21 cellular contexts compared by ENCODE assay signal in the genomic region with DNA sequence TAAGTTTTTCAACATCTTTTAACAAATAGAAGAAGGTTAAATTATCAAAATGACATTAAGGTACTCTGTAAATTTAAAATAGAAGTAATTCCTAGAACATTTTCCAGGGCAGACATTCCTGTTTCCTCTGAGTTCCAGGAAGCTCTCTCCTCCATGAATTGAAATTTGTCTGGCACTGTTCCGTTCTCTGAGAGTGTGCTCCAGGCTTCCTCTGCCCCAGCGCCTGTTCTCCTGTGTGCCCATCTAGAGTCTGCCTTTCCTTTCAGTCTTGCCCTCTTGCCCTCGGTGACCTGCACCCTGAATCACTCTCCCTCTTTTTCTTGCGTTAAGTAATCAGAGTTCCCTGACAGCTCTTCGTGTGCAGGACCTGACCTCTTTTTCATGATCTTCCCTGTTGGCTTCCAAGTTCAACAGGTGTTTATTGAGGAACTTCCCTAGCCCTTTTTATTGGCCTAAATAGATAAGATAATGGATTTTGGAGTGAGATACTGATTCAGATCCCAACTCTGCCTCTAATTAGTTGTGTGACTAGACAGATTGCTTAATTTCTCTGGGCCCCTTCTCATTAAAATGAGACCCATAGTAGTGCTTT.
A peak's percentile ranks its signal among the peaks of the same experiment; 100 is the strongest.
DNase-seq lines count a peak whose midpoint lies in the region; ATAC-seq and TF ChIP-seq lines count a peak whose summit lies in the region.
"Had no signal": no experiment of that assay in that cellular context is flagged by ENCODE, and none has a peak within 500 bp of the region (broad histone marks: within the 10 kb centered on the region; RNA-seq: fewer than 3 reads in every experiment).

No MANE protein-coding gene starts in this region.

- no peak overlapping the region for H3K18ac ChIP-seq in H9 (ENCODE audit: insufficient read length, low read depth, low read length)
- H3K18ac ChIP-seq in trophoblast cell (ENCODE audit: low read length), result peak overlapping the region; percentile 54

- BruUV-seq in Caco-2 (replicated peaks; lab: Mats Ljungman, UMichigan), result no TSS peak

- peaks cover 0 to 81% (median 38%) of the 10 kb centered on the region in 9 donors for H3K36me3 ChIP-seq in heart left ventricle
- peaks cover 2% of the 10 kb centered on the region in 2 experiments for H3K36me3 ChIP-seq in trophoblast cell (ENCODE audit: control insufficient read depth in 1 of 2, insufficient read depth in 2 of 2, low read length in 2 of 2)
- no peaks in the 10 kb centered on the region; the same call in 1 of the 2 replicates for H3K36me3 ChIP-seq in Caco-2 (ENCODE audit: control insufficient read depth, insufficient read depth, low read length)

- H3K9me3 Mint-ChIP-seq in H9 (no peaks in the 10 kb centered on the region), endothelial cell (ENCODE audit: unreplicated experiment) (no peaks in the 10 kb centered on the region), Caco-2 (ENCODE audit: unreplicated experiment) (no peaks in the 10 kb centered on the region)

- no peak overlapping the region for H4K5ac ChIP-seq in H9 (ENCODE audit: insufficient read length, low read depth, low read length)

- H3K4me1 Mint-ChIP-seq in H9 (peaks cover 2 to 7% of the 10 kb centered on the region in 2 experiments; a peak in 2 of 4 replicates), endothelial cell (ENCODE audit: unreplicated experiment) (peaks cover 13% of the 10 kb centered on the region), Caco-2 (ENCODE audit: low read depth, unreplicated experiment) (no peaks in the 10 kb centered on the region)

- intact Hi-C loops in heart left ventricle (cut with DNase I), result loop anchor here in 2 of 10 donors (5.0 to 10.0 kb wide), 2 partner anchors 767 to 770 kb away; no protein-coding TSS in a partner anchor
- intact Hi-C loops in left cardiac atrium (cut with DNase I), result no loop called here
- intact Hi-C loops in Caco-2 (cut with micrococcal nuclease; ENCODE audit: unreplicated experiment), result no loop called here

- TF ChIP-seq POLR2A in heart left ventricle (IDR thresholded peaks at IDR 0.05), result no peak

- H3T11ph ChIP-seq in H9 (ENCODE audit: low read length), result no peak overlapping the region

- peak overlapping the region in 6 of 12 donors; percentile 5 to 42 (median 18) for H3K27ac ChIP-seq in heart left ventricle
- no peak overlapping the region for H3K27ac ChIP-seq in H9 (ENCODE audit: insufficient read length, low read depth, low read length)
- H3K27ac ChIP-seq in trophoblast cell (ENCODE audit: low read depth, low read length), result no peak overlapping the region
- H3K27ac ChIP-seq: A549, RWPE1, SK-N-MC had no signal

- H2AFZ ChIP-seq in H9 (ENCODE audit: low read length) (no peak overlapping the region), trophoblast cell (ENCODE audit: insufficient read depth, low read length, poor library complexity) (no peak overlapping the region)

- H3K23ac ChIP-seq in H9 (ENCODE audit: insufficient read length, low read depth, low read length) (no peak overlapping the region), trophoblast cell (ENCODE audit: low read length) (no peak overlapping the region)

- H3K4me3 Mint-ChIP-seq in H9, result no peak overlapping the region
- no peak overlapping the region for H3K4me3 Mint-ChIP-seq in endothelial cell (ENCODE audit: unreplicated experiment)
- H3K4me3 Mint-ChIP-seq in Caco-2 (ENCODE audit: unreplicated experiment), result no peak overlapping the region

- no peak overlapping the region for H3K9ac ChIP-seq in H9 (ENCODE audit: extremely low read depth, insufficient read length, low read length)
- H3K9ac ChIP-seq in trophoblast cell (ENCODE audit: low read length), result no peak overlapping the region

- no peak for DNase-seq in heart left ventricle
- DNase-seq in left cardiac atrium, result no peak
- no peak for DNase-seq in H9
- no peak for DNase-seq in endothelial cell (ENCODE audit: low spot score)
- DNase-seq in trophoblast cell, result no peak
- no peak for DNase-seq in activated effector memory CD4-positive, alpha-beta T cell treated with anti-CD3 and anti-CD28 coated beads, Interleukin-2, amount 50 U/mL, for 16 hours
- no peak for DNase-seq in retina
- DNase-seq in Caco-2, result no peak
- DNase-seq: C1 segment of cervical spinal cord, Karpas-422, NCI-H1105 treated with DMSO at 0.1 percent for 48 hours, NCI-H146, NCI-H2029, NCI-H446, NCI-H524 treated with DMSO at 0.1 percent for 48 hours, NCI-H774, SIG-M5 had no signal

- peak overlapping the region; percentile 16 to 24 (median 18); a peak in 3 of 7 replicates for H3K27ac Mint-ChIP-seq in H9
- peak overlapping the region; percentile 80 for H3K27ac Mint-ChIP-seq in endothelial cell (ENCODE audit: unreplicated experiment)
- no peak overlapping the region for H3K27ac Mint-ChIP-seq in Caco-2 (ENCODE audit: unreplicated experiment)

- no peaks in the 10 kb centered on the region for H3K79me1 ChIP-seq in H9 (ENCODE audit: insufficient read depth, low read depth, low read length, poor library complexity, severe bottlenecking)
- H3K79me1 ChIP-seq in trophoblast cell (ENCODE audit: low read length), result peaks cover 5% of the 10 kb centered on the region

- H2AK5ac ChIP-seq in H9 (ENCODE audit: insufficient read length, low read length) (no peak overlapping the region), trophoblast cell (ENCODE audit: low read length) (no peak overlapping the region)

- H3K4me2 ChIP-seq in H9 (ENCODE audit: insufficient read depth, insufficient read length, low read length), result no peak overlapping the region
- no peak overlapping the region for H3K4me2 ChIP-seq in trophoblast cell (ENCODE audit: low read length)
- H3K4me2 ChIP-seq: A549 had no signal

- H3K79me2 ChIP-seq in H9 (ENCODE audit: insufficient read depth, low read length) (no peaks in the 10 kb centered on the region), trophoblast cell (ENCODE audit: control insufficient read depth, insufficient read depth, low read length, poor library complexity) (no peaks in the 10 kb centered on the region)

- no peak overlapping the region for H2BK15ac ChIP-seq in H9 (ENCODE audit: low read depth, low read length)

- H4K20me1 ChIP-seq in H9 (ENCODE audit: control insufficient read depth, insufficient read depth, insufficient read length), result no peaks in the 10 kb centered on the region

- no peak overlapping the region for H4K91ac ChIP-seq in H9 (ENCODE audit: insufficient read length, low read depth, low read length)
- no peak overlapping the region for H4K91ac ChIP-seq in trophoblast cell (ENCODE audit: low read depth, low read length)

- H3K23me2 ChIP-seq in H9 (ENCODE audit: insufficient read length, low read depth, low read length, poor library complexity, severe bottlenecking), result no peaks in the 10 kb centered on the region

- TF ChIP-seq CTCF in heart left ventricle (IDR thresholded peaks at IDR 0.05), result no peak
- TF ChIP-seq CTCF in H9 (conservative IDR thresholded peaks at IDR 0.05), result no peak
- TF ChIP-seq CTCF in endothelial cell (IDR thresholded peaks at IDR 0.05; ENCODE audit: unreplicated experiment), result no peak
- TF ChIP-seq CTCF in Caco-2 (IDR thresholded peaks at IDR 0.05; ENCODE audit: insufficient read depth in 1 of 2, low read depth in 1 of 2, low read length in 1 of 2, severe bottlenecking in 1 of 2, unreplicated experiment in 1 of 2), result no peak

- CTCF ChIA-PET in Caco-2 (lab: Charles Lee), result interaction anchor here (1.3 kb wide), 1 partner anchor 119 kb away, joined by 4 read pairs; no protein-coding TSS in a partner anchor

- H3K4me1 ChIP-seq in heart left ventricle, result peaks cover 0 to 26% (median 10%) of the 10 kb centered on the region in 12 donors
- no peaks in the 10 kb centered on the region for H3K4me1 ChIP-seq in H9 (ENCODE audit: insufficient read depth, low read length)
- peaks cover 4% of the 10 kb centered on the region in 2 experiments for H3K4me1 ChIP-seq in trophoblast cell (ENCODE audit: control insufficient read depth in 1 of 2, insufficient read depth in 2 of 2, low read length in 2 of 2)
- no peaks in the 10 kb centered on the region for H3K4me1 ChIP-seq in Caco-2
- H3K4me1 ChIP-seq: A549 had no signal

- no peaks in the 10 kb centered on the region for H3K27me3 Mint-ChIP-seq in H9 (ENCODE audit: low read depth)
- no peaks in the 10 kb centered on the region for H3K27me3 Mint-ChIP-seq in endothelial cell (ENCODE audit: unreplicated experiment)
- H3K27me3 Mint-ChIP-seq in Caco-2 (ENCODE audit: insufficient read depth, unreplicated experiment), result no peaks in the 10 kb centered on the region

- H3K9me3 ChIP-seq in heart left ventricle (peaks cover 0 to 5% (median 0%) of the 10 kb centered on the region in 12 donors), H9 (ENCODE audit: control insufficient read depth, low read depth, low read length) (no peaks in the 10 kb centered on the region), trophoblast cell (ENCODE audit: insufficient read depth, low read depth, low read length) (no peaks in the 10 kb centered on the region), Caco-2 (no peaks in the 10 kb centered on the region)
- H3K9me3 ChIP-seq: A549 had no signal

- H3K27me3 ChIP-seq in heart left ventricle, result no peaks in the 10 kb centered on the region
- no peaks in the 10 kb centered on the region for H3K27me3 ChIP-seq in H9 (ENCODE audit: insufficient read depth, low read length)
- no peaks in the 10 kb centered on the region for H3K27me3 ChIP-seq in trophoblast cell (ENCODE audit: insufficient read depth, low read length)
- no peaks in the 10 kb centered on the region for H3K27me3 ChIP-seq in Caco-2 (replicated peaks; ENCODE audit: control insufficient read depth, insufficient read depth, low read length)

- H2BK5ac ChIP-seq in H9 (ENCODE audit: insufficient read length, low read length) (no peak overlapping the region), trophoblast cell (ENCODE audit: low read depth, low read length, poor library complexity) (peak overlapping the region; percentile 9)

- 40 to 51% (median 44%) methylated on average over 5 of the region's 5 CpGs for WGBS in heart left ventricle, 4 donors
- WGBS in H9 (ENCODE audit: extremely low coverage, insufficient read length, low lambda C conversion rate), result no CpG with 5 or more reads among the region's 5 CpGs
- WGBS in trophoblast cell (ENCODE audit: extremely low coverage, insufficient coverage, insufficient read length), result no CpG with 5 or more reads among the region's 5 CpGs

- no peak overlapping the region for H4K12ac ChIP-seq in trophoblast cell (ENCODE audit: low read depth, low read length)

- H3K36me3 Mint-ChIP-seq in H9 (ENCODE audit: insufficient read depth in 1 of 3, low read depth in 3 of 3) (peaks cover 14% of the 10 kb centered on the region in 3 experiments; a peak in 6 of 7 replicates), endothelial cell (ENCODE audit: low read depth, unreplicated experiment) (peaks cover 21% of the 10 kb centered on the region), Caco-2 (ENCODE audit: insufficient read depth, unreplicated experiment) (peaks cover 18% of the 10 kb centered on the region)

- POLR2A ChIA-PET in Caco-2 (lab: Charles Lee), result no interaction called here

- no peak overlapping the region for H3K4me3 ChIP-seq in heart left ventricle
- no peak overlapping the region for H3K4me3 ChIP-seq in trophoblast cell (ENCODE audit: low read depth, low read length)
- no peak overlapping the region for H3K4me3 ChIP-seq in Caco-2 (ENCODE audit: low read depth, low read length)
- H3K4me3 ChIP-seq: A549, SK-N-MC had no signal

- no peak overlapping the region for H2BK12ac ChIP-seq in H9 (ENCODE audit: insufficient read length, low read depth, low read length)
- peak overlapping the region; percentile 55 for H2BK12ac ChIP-seq in trophoblast cell (ENCODE audit: low read length)

- H3K4ac ChIP-seq in H9 (ENCODE audit: low read depth, low read length) (no peak overlapping the region), trophoblast cell (ENCODE audit: low read depth, low read length) (no peak overlapping the region)

- ATAC-seq in heart left ventricle, result peak in 3 of 4 donors; percentile 52 to 71 (median 69)
- ATAC-seq in left cardiac atrium, result no peak
- ATAC-seq: A549, HepG2 had no signal

- no peak overlapping the region for H4K8ac ChIP-seq in H9 (replicated peaks; ENCODE audit: insufficient read length, low read depth, low read length)
- no peak overlapping the region for H4K8ac ChIP-seq in trophoblast cell (ENCODE audit: low read depth, low read length)

- H3K14ac ChIP-seq in H9 (ENCODE audit: insufficient read depth, low read length) (no peak overlapping the region), trophoblast cell (ENCODE audit: low read length) (peak overlapping the region; percentile 17)

- H2BK20ac ChIP-seq in H9 (ENCODE audit: low read depth, low read length, poor library complexity, severe bottlenecking), result no peak overlapping the region

- H3K56ac ChIP-seq in H9 (ENCODE audit: insufficient read length, low read depth, low read length), result no peak overlapping the region

- H2BK120ac ChIP-seq in H9 (ENCODE audit: low read depth, low read length, poor library complexity, severe bottlenecking) (no peak overlapping the region), trophoblast cell (ENCODE audit: insufficient read depth, low read length, poor library complexity) (peak overlapping the region; percentile 31)

Comparison
In these comparisons a context has a peak if more than half of its experiments do, and no peak if none do; other contexts are left out.
1. ATAC-seq: peak in heart left ventricle (3 of 4); none in left cardiac atrium (0 of 2).